1 cellular context compared by ENCODE assay signal in the genomic region with DNA sequence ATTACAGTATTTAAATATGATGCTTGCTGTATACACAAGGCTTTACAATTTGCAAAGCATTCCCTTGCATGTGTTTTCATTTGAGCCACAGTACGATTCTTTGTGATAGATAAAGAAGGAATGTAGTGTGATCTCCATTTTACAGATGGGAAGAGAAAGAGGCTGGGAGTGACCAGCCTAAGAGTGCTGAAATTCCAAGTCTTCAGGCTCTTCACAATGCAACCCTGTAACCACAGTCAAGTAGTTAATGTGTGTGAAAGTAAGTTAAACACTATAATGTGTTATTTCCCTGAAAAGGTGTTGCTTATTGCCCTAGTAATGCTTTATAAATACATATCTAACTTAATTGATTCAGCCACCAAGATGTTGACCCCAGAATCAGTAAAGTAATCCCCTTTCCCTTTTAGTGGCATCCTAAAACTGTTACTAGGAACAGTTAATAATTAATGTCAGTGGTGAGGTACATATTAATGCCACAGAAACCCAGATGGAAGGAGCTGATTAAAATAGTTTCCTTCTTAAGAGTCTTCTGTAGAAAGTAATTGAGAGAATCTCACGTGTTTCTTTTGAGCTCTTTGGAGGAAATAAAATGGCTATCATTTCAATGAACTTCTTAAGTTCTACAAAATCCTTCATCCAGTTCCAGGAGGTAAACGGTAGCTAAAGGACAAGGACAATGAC.
TF ChIP-seq lines count a peak whose summit lies in the region.

No MANE protein-coding gene starts in this region.

TF ChIP-seq in GM12878, 131 proteins besides CTCF, POLR2A, EP300 and RAD21 (continued from another document):
- TF ChIP-seq E4F1 (IDR thresholded peaks at IDR 0.05; ENCODE audit: borderline replicate concordance, partially characterized antibody) (no peak), RCOR1 (conservative IDR thresholded peaks at IDR 0.05; ENCODE audit: low read depth, low read length) (no peak), ZNF274 (IDR thresholded peaks at IDR 0.05; ENCODE audit: insufficient read depth, insufficient read length) (no peak), TBL1XR1 (IDR thresholded peaks at IDR 0.05; ENCODE audit: low read depth, low read length) (no peak), CEBPB (IDR thresholded peaks at IDR 0.05; ENCODE audit: borderline replicate concordance in 1 of 2, low read depth in 2 of 2, low read length in 2 of 2) (no peak)
